12 cellular contexts compared by ENCODE assay signal in the genomic region with DNA sequence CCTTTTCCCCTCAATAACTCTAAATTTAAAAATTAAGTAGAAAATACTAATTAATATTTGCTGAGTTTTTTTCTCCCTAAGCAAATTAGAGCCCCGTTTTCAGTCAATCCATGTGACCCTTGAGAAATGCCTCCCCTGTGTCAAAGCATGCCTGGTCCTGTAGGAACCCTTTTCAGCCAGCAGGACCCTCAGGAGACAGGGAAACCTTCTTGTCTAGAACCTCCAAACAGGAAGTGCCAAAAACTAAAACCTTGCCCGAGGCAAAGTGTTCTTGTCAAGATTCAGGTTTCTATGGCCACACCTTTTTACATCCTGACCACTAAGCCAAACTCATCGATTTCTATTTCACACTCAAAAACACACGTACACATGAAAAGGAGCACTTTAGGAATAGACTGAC.
DNase-seq lines count a peak whose midpoint lies in the region; ATAC-seq and TF ChIP-seq lines count a peak whose summit lies in the region.
"Had no signal": no experiment of that assay in that cellular context is flagged by ENCODE, and none has a peak within 500 bp of the region (broad histone marks: within the 10 kb centered on the region; RNA-seq: fewer than 3 reads in every experiment).

No MANE protein-coding gene starts in this region.

- H4K20me1 ChIP-seq in Loucy (ENCODE audit: insufficient read depth, low read length, poor library complexity, severe bottlenecking), result no peaks in the 10 kb centered on the region

- H3K4me3 ChIP-seq in Loucy (ENCODE audit: low read length, poor library complexity, severe bottlenecking), result no peak overlapping the region
- no peak overlapping the region for H3K4me3 ChIP-seq in astrocyte of the cerebellum (ENCODE audit: low read depth, low read length)
- H3K4me3 ChIP-seq: ascending aorta, hepatocyte had no signal

- H3K4me2 ChIP-seq in Loucy (ENCODE audit: low read depth, low read length, poor library complexity, severe bottlenecking), result no peak overlapping the region

- no peak overlapping the region for H3K4me3 Mint-ChIP-seq in nephron progenitor cell

- no peak for ATAC-seq in HG03280 (IDR thresholded peaks at IDR 0.05; ENCODE audit: unreplicated experiment)

- H3K27ac Mint-ChIP-seq in nephron progenitor cell, result no peak overlapping the region

- no peaks in the 10 kb centered on the region for H3K9me2 ChIP-seq in Loucy (replicated peaks; ENCODE audit: low read depth, low read length)

- TF ChIP-seq CTCF in Loucy (conservative IDR thresholded peaks at IDR 0.05; ENCODE audit: low read length) (peak; percentile 37), astrocyte of the cerebellum (IDR thresholded peaks at IDR 0.05; ENCODE audit: low read depth, low read length, missing control alignments) (peak; percentile 40), nephron progenitor cell (IDR thresholded peaks at IDR 0.05) (peak; percentile 31)

- H3K27me3 Mint-ChIP-seq in nephron progenitor cell (ENCODE audit: low read depth, poor library complexity), result no peaks in the 10 kb centered on the region

- DNase-seq in SIG-M5 treated with dmso at 0.1 percent for 504 hours (lab: John Stamatoyannopoulos, UW; ENCODE audit: unreplicated experiment) (peak; percentile 15), SIG-M5 (lab: John Stamatoyannopoulos, UW) (no peak), astrocyte of the cerebellum (ENCODE audit: low read depth) (no peak), nephron progenitor cell (no peak), NCI-H2196 (lab: John Stamatoyannopoulos, UW; ENCODE audit: unreplicated experiment) (no peak), foreskin melanocyte (no peak)
- DNase-seq: NCI-H1092, occipital lobe had no signal

- no peaks in the 10 kb centered on the region for H3K4me1 ChIP-seq in Loucy (ENCODE audit: insufficient read depth, low read length, poor library complexity, severe bottlenecking)
- H3K4me1 ChIP-seq: ascending aorta had no signal

- H3K36me3 Mint-ChIP-seq in nephron progenitor cell (ENCODE audit: low read depth), result no peaks in the 10 kb centered on the region

- peaks cover 20% of the 10 kb centered on the region for H3K4me1 Mint-ChIP-seq in nephron progenitor cell

- H3K9ac ChIP-seq in Loucy (ENCODE audit: low read depth, low read length, poor library complexity, severe bottlenecking), result no peak overlapping the region

- H2AFZ ChIP-seq in Loucy (ENCODE audit: low read length), result 0 out of 2 replicates have a peak overlapping the region, but pooled peaks have one; percentile 10
- H2AFZ ChIP-seq: hepatocyte had no signal

- no peaks in the 10 kb centered on the region for H3K36me3 ChIP-seq in Loucy (ENCODE audit: insufficient read depth, low read length)
- H3K36me3 ChIP-seq: ascending aorta had no signal

- H3F3A ChIP-seq in Loucy (ENCODE audit: low read depth), result no peaks in the 10 kb centered on the region

- no peaks in the 10 kb centered on the region for H3K27me3 ChIP-seq in Loucy (ENCODE audit: insufficient read depth, low read length, poor library complexity, severe bottlenecking)
- H3K27me3 ChIP-seq: ascending aorta, hepatocyte had no signal

- in situ Hi-C loops in astrocyte of the cerebellum (cut with HindIII; ENCODE audit: low sequenced_read_pairs), result loop anchor here (5.0 kb wide), 2 partner anchors 80 to 105 kb away; no protein-coding TSS in a partner anchor

- no peaks in the 10 kb centered on the region for H3K9me3 ChIP-seq in Loucy (ENCODE audit: insufficient read depth, low read depth, low read length)
- H3K9me3 ChIP-seq: ascending aorta had no signal

- no peaks in the 10 kb centered on the region for H3K79me2 ChIP-seq in Loucy (ENCODE audit: insufficient read depth, low read length)
- H3K79me2 ChIP-seq: hepatocyte had no signal

- no peaks in the 10 kb centered on the region for H3K9me3 Mint-ChIP-seq in nephron progenitor cell
